ENCODE assay signal across 1 cellular context in genomic region chr16:30896203-30896889, GRCh38.
TF ChIP-seq lines count a peak whose summit lies in the region.

CTF1 (plus strand) TSS chr16:30896614; CDS start chr16:30896644, 30 bp downstream.

TF ChIP-seq in GM12878, 131 proteins besides CTCF, POLR2A, EP300 and RAD21 (continued from another document):
- TF ChIP-seq ZBTB11 (CRISPR knock-in tag; IDR thresholded peaks at IDR 0.05) = no peak
- no peak for TF ChIP-seq NFYA (IDR thresholded peaks at IDR 0.05; ENCODE audit: borderline replicate concordance, low read depth, low read length)
- TF ChIP-seq ZNF217 (IDR thresholded peaks at IDR 0.05) = no peak
- no peak for TF ChIP-seq WRNIP1 (IDR thresholded peaks at IDR 0.05; ENCODE audit: borderline replicate concordance, low read depth, low read length)
